Comparison of ENCODE assay signal across 8 cellular contexts in genomic region chr11:78350101-78350645, GRCh38.
DNase-seq lines count a peak whose midpoint lies in the region; ATAC-seq and TF ChIP-seq lines count a peak whose summit lies in the region.

No MANE protein-coding gene starts in this region.

- TF ChIP-seq CTCF in AG10803 (conservative IDR thresholded peaks at IDR 0.05; ENCODE audit: low read length) (no peak), adrenal gland (IDR thresholded peaks at IDR 0.05) (no peak)

- H3K27ac ChIP-seq in HUES48 (ENCODE audit: low read depth, low read length) (peak overlapping the region; percentile 17), adrenal gland (peak overlapping the region; percentile 38 to 76 (median 54))

- DNase-seq in AG10803 (ENCODE audit: low read depth) (peak; percentile 49), adrenal gland (peak in 2 of 7 donors; percentile 13 to 26), left colon (peak in 1 of 2 donors; percentile 24), superior temporal gyrus (ENCODE audit: extremely low spot score) (peak; percentile 65), COR-L47 (lab: John Stamatoyannopoulos, UW) (no peak), NCI-H187 (lab: John Stamatoyannopoulos, UW) (no peak)

- H3K9ac ChIP-seq in HUES48 (ENCODE audit: low read depth, low read length) = peak overlapping the region; percentile 6; the same call in 1 of the 2 replicates

- WGBS in adrenal gland, 4 donors = 32 to 49% (median 38%) methylated on average over 6 of the region's 6 CpGs

- peak overlapping the region; percentile 32 for H3K4me3 ChIP-seq in AG10803 (ENCODE audit: low read length)
- no peak overlapping the region for H3K4me3 ChIP-seq in HUES48 (ENCODE audit: low read depth, low read length)
- H3K4me3 ChIP-seq in adrenal gland = peak overlapping the region in 1 of 4 donors; percentile 20

- no peaks in the 10 kb centered on the region for H3K27me3 ChIP-seq in HUES48 (ENCODE audit: control insufficient read depth, insufficient read depth, low read length)
- H3K27me3 ChIP-seq in adrenal gland = no peaks in the 10 kb centered on the region

- no peak for TF ChIP-seq POLR2A in adrenal gland (IDR thresholded peaks at IDR 0.05)

- H3K4me1 ChIP-seq in HUES48 (ENCODE audit: control insufficient read depth, insufficient read depth, low read length) (peaks cover 16% of the 10 kb centered on the region), adrenal gland (replicated peaks in 1 of 2) (peaks cover 12 to 71% of the 10 kb centered on the region in 2 donors)

- intact Hi-C loops in adrenal gland (cut with DNase I) (no loop called here), left colon (cut with DNase I, micrococcal nuclease) (no loop called here)

- H3K9me3 ChIP-seq in HUES48 (ENCODE audit: control insufficient read depth, insufficient read depth, low read length) = no peaks in the 10 kb centered on the region
- no peaks in the 10 kb centered on the region for H3K9me3 ChIP-seq in adrenal gland (replicated peaks in 1 of 3)

- ATAC-seq in left colon = peak; percentile 52
- no peak for ATAC-seq in HG03521 (IDR thresholded peaks at IDR 0.05; ENCODE audit: unreplicated experiment)

- H3K36me3 ChIP-seq in HUES48 (ENCODE audit: control insufficient read depth, insufficient read depth, low read length) (no peaks in the 10 kb centered on the region), adrenal gland (replicated peaks in 1 of 2) (no peaks in the 10 kb centered on the region)

Comparison
In these comparisons a context has a peak if more than half of its experiments do, and no peak if none do; other contexts are left out.
1. DNase-seq: peak in AG10803 (single experiment) and superior temporal gyrus (single experiment); none in COR-L47 (single experiment) and NCI-H187 (0 of 2).